1 cellular context compared by ENCODE assay signal in genomic region chr15:67799801-67800205, GRCh38.
TF ChIP-seq lines count a peak whose summit lies in the region.

No MANE protein-coding gene starts in this region.

TF ChIP-seq in K562, 482 proteins besides CTCF, POLR2A, EP300 and RAD21 (continued from another document):
- TF ChIP-seq E2F5 (CRISPR knock-in tag; IDR thresholded peaks at IDR 0.05) (no peak), HDAC2 (IDR thresholded peaks at IDR 0.05) (peak; percentile 83), HMG20B (CRISPR knock-in tag; IDR thresholded peaks at IDR 0.05) (no peak), ARID3A (IDR thresholded peaks at IDR 0.05; ENCODE audit: borderline replicate concordance, low read depth, low read length) (0 out of 2 replicates have a peak, but pooled peaks have one; percentile 31), ZFPM2 (CRISPR knock-in tag; IDR thresholded peaks at IDR 0.05) (no peak), MAFF (IDR thresholded peaks at IDR 0.05; ENCODE audit: low read length) (peak; percentile 77), SMARCA4 (IDR thresholded peaks at IDR 0.05) (peak; percentile 67; the same call in 1 of the 2 replicates), NEUROD1 (IDR thresholded peaks at IDR 0.05; ENCODE audit: borderline replicate concordance, low read depth, low read length, partially characterized antibody) (peak; percentile 17)
